8 cellular contexts compared by ENCODE assay signal in genomic region chr1:185526-185925, GRCh38.
DNase-seq lines count a peak whose midpoint lies in the region; ATAC-seq and TF ChIP-seq lines count a peak whose summit lies in the region.
"Not testable (repeated sequence)": the region's sequence is repeated elsewhere in the genome, so short reads cannot be mapped to it uniquely, and the experiment has no call there.

No MANE protein-coding gene starts in this region.

- H3K27ac ChIP-seq in adrenal gland, spleen, suprapubic skin, upper lobe of right lung: not testable (repeated sequence)

- not testable (repeated sequence) for H3K36me3 ChIP-seq in adrenal gland (replicated peaks in 1 of 2); upper lobe of right lung
- H3K36me3 ChIP-seq in spleen (peaks cover 0 to 17% (median 8%) of the 10 kb centered on the region in 6 donors), suprapubic skin (peaks cover 12% of the 10 kb centered on the region)

- not testable (repeated sequence) for TF ChIP-seq CTCF in adrenal gland (IDR thresholded peaks at IDR 0.05); lower leg skin (IDR thresholded peaks at IDR 0.05); spleen (IDR thresholded peaks at IDR 0.05 in 8 of 11, conservative IDR thresholded peaks at IDR 0.05 in 3 of 11); suprapubic skin (IDR thresholded peaks at IDR 0.05); upper lobe of right lung (IDR thresholded peaks at IDR 0.05)

- not testable (repeated sequence) for H3K4me3 ChIP-seq in adrenal gland; lower leg skin (ENCODE audit: low read depth, poor library complexity, severe bottlenecking); spleen; suprapubic skin; upper lobe of right lung

- POLR2A ChIA-PET in activated CD8-positive, alpha-beta T cell treated with anti-CD3 and anti-CD28 coated beads, Interleukin-2, amount 10 ng/mL, durations not matched to agents 7 days and 5 days (lab: Charles Lee), result not testable (repeated sequence)

- not testable (repeated sequence) for H3K27me3 ChIP-seq in adrenal gland; spleen (replicated peaks in 1 of 7); suprapubic skin; upper lobe of right lung

- not testable (repeated sequence) for H3K4me3 Mint-ChIP-seq in activated CD8-positive, alpha-beta T cell treated with anti-CD3 and anti-CD28 coated beads, Interleukin-2, amount 10 ng/mL, durations not matched to agents 7 days and 5 days; natural killer cell treated with Interleukin-12 subunit alpha and Interleukin-12 subunit beta and Interleukin-15 and Interleukin-18, amount 100 ng/mL, for 72 hours

- not testable (repeated sequence) for TF ChIP-seq EP300 in suprapubic skin (IDR thresholded peaks at IDR 0.05)

- not testable (repeated sequence) for H3K27me3 Mint-ChIP-seq in activated CD8-positive, alpha-beta T cell treated with anti-CD3 and anti-CD28 coated beads, Interleukin-2, amount 10 ng/mL, durations not matched to agents 7 days and 5 days (ENCODE audit: low read depth); natural killer cell treated with Interleukin-12 subunit alpha and Interleukin-12 subunit beta and Interleukin-15 and Interleukin-18, amount 100 ng/mL, for 72 hours

- peak; percentile 15 for DNase-seq in activated CD8-positive, alpha-beta T cell treated with anti-CD3 and anti-CD28 coated beads, Interleukin-2, amount 10 ng/mL, durations not matched to agents 7 days and 5 days
- peak; percentile 28 to 80 (median 60) for DNase-seq in adrenal gland
- DNase-seq in Right ventricle myocardium superior, result peak; percentile 10
- peak; percentile 16 to 49 for DNase-seq in lower leg skin (ENCODE audit: low spot score in 2 of 2)
- peak; percentile 35 for DNase-seq in natural killer cell treated with Interleukin-12 subunit alpha and Interleukin-12 subunit beta and Interleukin-15 and Interleukin-18, amount 100 ng/mL, for 72 hours (ENCODE audit: low spot score)
- peak; percentile 50 for DNase-seq in spleen
- DNase-seq in suprapubic skin (ENCODE audit: low spot score in 2 of 2), result peak; percentile 51 to 68
- peak; percentile 16 for DNase-seq in upper lobe of right lung

- not testable (repeated sequence) for H3K4me1 Mint-ChIP-seq in activated CD8-positive, alpha-beta T cell treated with anti-CD3 and anti-CD28 coated beads, Interleukin-2, amount 10 ng/mL, durations not matched to agents 7 days and 5 days (ENCODE audit: low read depth); natural killer cell treated with Interleukin-12 subunit alpha and Interleukin-12 subunit beta and Interleukin-15 and Interleukin-18, amount 100 ng/mL, for 72 hours (ENCODE audit: low read depth in 2 of 2)

- TF ChIP-seq POLR2A in adrenal gland (IDR thresholded peaks at IDR 0.05); lower leg skin (IDR thresholded peaks at IDR 0.05); spleen (IDR thresholded peaks at IDR 0.05); suprapubic skin (IDR thresholded peaks at IDR 0.05): not testable (repeated sequence)

- CTCF ChIA-PET in activated CD8-positive, alpha-beta T cell treated with anti-CD3 and anti-CD28 coated beads, Interleukin-2, amount 10 ng/mL, durations not matched to agents 7 days and 5 days (lab: Charles Lee), result not testable (repeated sequence)

- intact Hi-C loops in adrenal gland (cut with DNase I); Right ventricle myocardium superior (cut with DNase I); lower leg skin (cut with DNase I; ENCODE audit: low total_unique reads); spleen (cut with DNase I; ENCODE audit: low total_unique reads); upper lobe of right lung (cut with DNase I): not testable (repeated sequence)

- not testable (repeated sequence) for H3K36me3 Mint-ChIP-seq in activated CD8-positive, alpha-beta T cell treated with anti-CD3 and anti-CD28 coated beads, Interleukin-2, amount 10 ng/mL, durations not matched to agents 7 days and 5 days (ENCODE audit: low read depth); natural killer cell treated with Interleukin-12 subunit alpha and Interleukin-12 subunit beta and Interleukin-15 and Interleukin-18, amount 100 ng/mL, for 72 hours

- 52 to 53% methylated on average over 5 of the region's 13 CpGs; no CpG with 5 or more reads in 2 of the 4 donors for WGBS in adrenal gland, 4 donors
- 94 to 100% methylated on average over 2 to 4 of the region's 13 CpGs for WGBS in lower leg skin, 2 donors
- 81 to 100% (median 86%) methylated on average over 4 to 5 of the region's 13 CpGs; no CpG with 5 or more reads in 1 of the 5 donors for WGBS in spleen, 5 donors
- no CpG with 5 or more reads among the region's 13 CpGs for WGBS in suprapubic skin

- H3K4me1 ChIP-seq in adrenal gland (replicated peaks in 1 of 2); spleen; suprapubic skin; upper lobe of right lung: not testable (repeated sequence)

- not testable (repeated sequence) for H3K9me3 Mint-ChIP-seq in activated CD8-positive, alpha-beta T cell treated with anti-CD3 and anti-CD28 coated beads, Interleukin-2, amount 10 ng/mL, durations not matched to agents 7 days and 5 days (ENCODE audit: insufficient read depth); natural killer cell treated with Interleukin-12 subunit alpha and Interleukin-12 subunit beta and Interleukin-15 and Interleukin-18, amount 100 ng/mL, for 72 hours

- not testable (repeated sequence) for ATAC-seq in activated CD8-positive, alpha-beta T cell treated with anti-CD3 and anti-CD28 coated beads, Interleukin-2, amount 10 ng/mL, durations not matched to agents 7 days and 5 days; Right ventricle myocardium superior (ENCODE audit: poor library complexity); natural killer cell treated with Interleukin-12 subunit alpha and Interleukin-12 subunit beta and Interleukin-15 and Interleukin-18, amount 100 ng/mL, for 72 hours; upper lobe of right lung

- not testable (repeated sequence) for H3K27ac Mint-ChIP-seq in activated CD8-positive, alpha-beta T cell treated with anti-CD3 and anti-CD28 coated beads, Interleukin-2, amount 10 ng/mL, durations not matched to agents 7 days and 5 days; natural killer cell treated with Interleukin-12 subunit alpha and Interleukin-12 subunit beta and Interleukin-15 and Interleukin-18, amount 100 ng/mL, for 72 hours

- not testable (repeated sequence) for H3K9me3 ChIP-seq in adrenal gland (replicated peaks in 1 of 3); spleen; suprapubic skin; upper lobe of right lung

Comparison
In these comparisons a context has a peak if more than half of its experiments do, and no peak if none do; other contexts are left out.
1. DNase-seq: peak in every context shown above with its lines; median percentile 60 in adrenal gland; 60 in suprapubic skin; 50 in spleen; 35 in natural killer cell treated with Interleukin-12 subunit alpha and Interleukin-12 subunit beta and Interleukin-15 and Interleukin-18, amount 100 ng/mL, for 72 hours; 32 in lower leg skin; 16 in upper lobe of right lung; 15 in activated CD8-positive, alpha-beta T cell treated with anti-CD3 and anti-CD28 coated beads, Interleukin-2, amount 10 ng/mL, durations not matched to agents 7 days and 5 days; 10 in Right ventricle myocardium superior.